In the genomic region with DNA sequence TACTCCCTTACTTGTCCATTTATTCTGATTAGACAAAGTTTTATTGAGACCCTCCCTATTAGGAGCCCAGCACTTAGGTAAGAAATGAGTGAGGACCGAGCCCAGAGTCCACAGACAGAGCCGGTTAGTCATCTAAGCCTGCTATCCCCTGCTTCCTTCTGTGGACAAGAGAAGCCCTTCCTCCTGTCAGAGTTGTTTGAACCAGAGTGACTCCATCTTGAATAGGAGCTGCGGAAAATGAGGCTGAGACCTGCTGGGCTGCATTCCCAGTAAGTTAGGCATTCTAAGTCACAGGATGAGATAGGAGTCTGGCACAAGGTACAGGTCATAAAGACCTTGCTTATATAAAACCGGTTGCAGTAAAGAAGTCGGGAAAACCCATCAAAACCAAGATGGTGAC, we compare ENCODE assay signal across 2 cellular contexts.
TF ChIP-seq lines count a peak whose summit lies in the region.

No MANE protein-coding gene starts in this region.

TF ChIP-seq in GM23338, 12 proteins besides CTCF, POLR2A, EP300 and RAD21 (continued from another document):
- TF ChIP-seq, protein P1, sequence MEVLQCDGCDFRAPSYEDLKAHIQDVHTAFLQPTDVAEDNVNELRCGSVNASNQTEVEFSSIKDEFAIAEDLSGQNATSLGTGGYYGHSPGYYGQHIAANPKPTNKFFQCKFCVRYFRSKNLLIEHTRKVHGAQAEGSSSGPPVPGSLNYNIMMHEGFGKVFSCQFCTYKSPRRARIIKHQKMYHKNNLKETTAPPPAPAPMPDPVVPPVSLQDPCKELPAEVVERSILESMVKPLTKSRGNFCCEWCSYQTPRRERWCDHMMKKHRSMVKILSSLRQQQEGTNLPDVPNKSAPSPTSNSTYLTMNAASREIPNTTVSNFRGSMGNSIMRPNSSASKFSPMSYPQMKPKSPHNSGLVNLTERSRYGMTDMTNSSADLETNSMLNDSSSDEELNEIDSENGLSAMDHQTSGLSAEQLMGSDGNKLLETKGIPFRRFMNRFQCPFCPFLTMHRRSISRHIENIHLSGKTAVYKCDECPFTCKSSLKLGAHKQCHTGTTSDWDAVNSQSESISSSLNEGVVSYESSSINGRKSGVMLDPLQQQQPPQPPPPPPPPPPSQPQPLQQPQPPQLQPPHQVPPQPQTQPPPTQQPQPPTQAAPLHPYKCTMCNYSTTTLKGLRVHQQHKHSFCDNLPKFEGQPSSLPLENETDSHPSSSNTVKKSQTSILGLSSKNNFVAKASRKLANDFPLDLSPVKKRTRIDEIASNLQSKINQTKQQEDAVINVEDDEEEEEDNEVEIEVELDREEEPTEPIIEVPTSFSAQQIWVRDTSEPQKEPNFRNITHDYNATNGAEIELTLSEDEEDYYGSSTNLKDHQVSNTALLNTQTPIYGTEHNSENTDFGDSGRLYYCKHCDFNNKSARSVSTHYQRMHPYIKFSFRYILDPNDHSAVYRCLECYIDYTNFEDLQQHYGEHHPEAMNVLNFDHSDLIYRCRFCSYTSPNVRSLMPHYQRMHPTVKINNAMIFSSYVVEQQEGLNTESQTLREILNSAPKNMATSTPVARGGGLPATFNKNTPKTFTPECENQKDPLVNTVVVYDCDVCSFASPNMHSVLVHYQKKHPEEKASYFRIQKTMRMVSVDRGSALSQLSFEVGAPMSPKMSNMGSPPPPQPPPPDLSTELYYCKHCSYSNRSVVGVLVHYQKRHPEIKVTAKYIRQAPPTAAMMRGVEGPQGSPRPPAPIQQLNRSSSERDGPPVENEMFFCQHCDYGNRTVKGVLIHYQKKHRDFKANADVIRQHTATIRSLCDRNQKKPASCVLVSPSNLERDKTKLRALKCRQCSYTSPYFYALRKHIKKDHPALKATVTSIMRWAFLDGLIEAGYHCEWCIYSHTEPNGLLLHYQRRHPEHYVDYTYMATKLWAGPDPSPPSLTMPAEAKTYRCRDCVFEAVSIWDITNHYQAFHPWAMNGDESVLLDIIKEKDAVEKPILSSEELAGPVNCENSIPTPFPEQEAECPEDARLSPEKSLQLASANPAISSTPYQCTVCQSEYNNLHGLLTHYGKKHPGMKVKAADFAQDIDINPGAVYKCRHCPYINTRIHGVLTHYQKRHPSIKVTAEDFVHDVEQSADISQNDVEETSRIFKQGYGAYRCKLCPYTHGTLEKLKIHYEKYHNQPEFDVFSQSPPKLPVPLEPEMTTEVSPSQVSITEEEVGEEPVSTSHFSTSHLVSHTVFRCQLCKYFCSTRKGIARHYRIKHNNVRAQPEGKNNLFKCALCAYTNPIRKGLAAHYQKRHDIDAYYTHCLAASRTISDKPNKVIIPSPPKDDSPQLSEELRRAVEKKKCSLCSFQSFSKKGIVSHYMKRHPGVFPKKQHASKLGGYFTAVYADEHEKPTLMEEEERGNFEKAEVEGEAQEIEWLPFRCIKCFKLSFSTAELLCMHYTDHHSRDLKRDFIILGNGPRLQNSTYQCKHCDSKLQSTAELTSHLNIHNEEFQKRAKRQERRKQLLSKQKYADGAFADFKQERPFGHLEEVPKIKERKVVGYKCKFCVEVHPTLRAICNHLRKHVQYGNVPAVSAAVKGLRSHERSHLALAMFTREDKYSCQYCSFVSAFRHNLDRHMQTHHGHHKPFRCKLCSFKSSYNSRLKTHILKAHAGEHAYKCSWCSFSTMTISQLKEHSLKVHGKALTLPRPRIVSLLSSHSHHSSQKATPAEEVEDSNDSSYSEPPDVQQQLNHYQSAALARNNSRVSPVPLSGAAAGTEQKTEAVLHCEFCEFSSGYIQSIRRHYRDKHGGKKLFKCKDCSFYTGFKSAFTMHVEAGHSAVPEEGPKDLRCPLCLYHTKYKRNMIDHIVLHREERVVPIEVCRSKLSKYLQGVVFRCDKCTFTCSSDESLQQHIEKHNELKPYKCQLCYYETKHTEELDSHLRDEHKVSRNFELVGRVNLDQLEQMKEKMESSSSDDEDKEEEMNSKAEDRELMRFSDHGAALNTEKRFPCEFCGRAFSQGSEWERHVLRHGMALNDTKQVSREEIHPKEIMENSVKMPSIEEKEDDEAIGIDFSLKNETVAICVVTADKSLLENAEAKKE (CRISPR knock-in tag; IDR thresholded peaks at IDR 0.05) = no peak
- TF ChIP-seq POLR2AphosphoS5 (IDR thresholded peaks at IDR 0.05; ENCODE audit: low read depth) (no peak), NANOG (IDR thresholded peaks at IDR 0.05; ENCODE audit: borderline replicate concordance) (no peak), CREB1 (CRISPR knock-in tag; IDR thresholded peaks at IDR 0.05; ENCODE audit: low read depth) (no peak), ZNF331 (CRISPR knock-in tag; IDR thresholded peaks at IDR 0.05; ENCODE audit: low read depth) (no peak), EZH2 (IDR thresholded peaks at IDR 0.05; ENCODE audit: low read depth, unreplicated experiment) (no peak), JUNB (IDR thresholded peaks at IDR 0.05; ENCODE audit: unreplicated experiment) (no peak), EZH2phosphoT487 (IDR thresholded peaks at IDR 0.05; ENCODE audit: unreplicated experiment) (no peak)
- TF ChIP-seq, protein P2, sequence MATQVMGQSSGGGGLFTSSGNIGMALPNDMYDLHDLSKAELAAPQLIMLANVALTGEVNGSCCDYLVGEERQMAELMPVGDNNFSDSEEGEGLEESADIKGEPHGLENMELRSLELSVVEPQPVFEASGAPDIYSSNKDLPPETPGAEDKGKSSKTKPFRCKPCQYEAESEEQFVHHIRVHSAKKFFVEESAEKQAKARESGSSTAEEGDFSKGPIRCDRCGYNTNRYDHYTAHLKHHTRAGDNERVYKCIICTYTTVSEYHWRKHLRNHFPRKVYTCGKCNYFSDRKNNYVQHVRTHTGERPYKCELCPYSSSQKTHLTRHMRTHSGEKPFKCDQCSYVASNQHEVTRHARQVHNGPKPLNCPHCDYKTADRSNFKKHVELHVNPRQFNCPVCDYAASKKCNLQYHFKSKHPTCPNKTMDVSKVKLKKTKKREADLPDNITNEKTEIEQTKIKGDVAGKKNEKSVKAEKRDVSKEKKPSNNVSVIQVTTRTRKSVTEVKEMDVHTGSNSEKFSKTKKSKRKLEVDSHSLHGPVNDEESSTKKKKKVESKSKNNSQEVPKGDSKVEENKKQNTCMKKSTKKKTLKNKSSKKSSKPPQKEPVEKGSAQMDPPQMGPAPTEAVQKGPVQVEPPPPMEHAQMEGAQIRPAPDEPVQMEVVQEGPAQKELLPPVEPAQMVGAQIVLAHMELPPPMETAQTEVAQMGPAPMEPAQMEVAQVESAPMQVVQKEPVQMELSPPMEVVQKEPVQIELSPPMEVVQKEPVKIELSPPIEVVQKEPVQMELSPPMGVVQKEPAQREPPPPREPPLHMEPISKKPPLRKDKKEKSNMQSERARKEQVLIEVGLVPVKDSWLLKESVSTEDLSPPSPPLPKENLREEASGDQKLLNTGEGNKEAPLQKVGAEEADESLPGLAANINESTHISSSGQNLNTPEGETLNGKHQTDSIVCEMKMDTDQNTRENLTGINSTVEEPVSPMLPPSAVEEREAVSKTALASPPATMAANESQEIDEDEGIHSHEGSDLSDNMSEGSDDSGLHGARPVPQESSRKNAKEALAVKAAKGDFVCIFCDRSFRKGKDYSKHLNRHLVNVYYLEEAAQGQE (IDR thresholded peaks at IDR 0.05; ENCODE audit: unreplicated experiment) = no peak

TF ChIP-seq in K562, 482 proteins besides CTCF, POLR2A, EP300 and RAD21 (continued from another document and continues in another):
- TF ChIP-seq, protein P3, sequence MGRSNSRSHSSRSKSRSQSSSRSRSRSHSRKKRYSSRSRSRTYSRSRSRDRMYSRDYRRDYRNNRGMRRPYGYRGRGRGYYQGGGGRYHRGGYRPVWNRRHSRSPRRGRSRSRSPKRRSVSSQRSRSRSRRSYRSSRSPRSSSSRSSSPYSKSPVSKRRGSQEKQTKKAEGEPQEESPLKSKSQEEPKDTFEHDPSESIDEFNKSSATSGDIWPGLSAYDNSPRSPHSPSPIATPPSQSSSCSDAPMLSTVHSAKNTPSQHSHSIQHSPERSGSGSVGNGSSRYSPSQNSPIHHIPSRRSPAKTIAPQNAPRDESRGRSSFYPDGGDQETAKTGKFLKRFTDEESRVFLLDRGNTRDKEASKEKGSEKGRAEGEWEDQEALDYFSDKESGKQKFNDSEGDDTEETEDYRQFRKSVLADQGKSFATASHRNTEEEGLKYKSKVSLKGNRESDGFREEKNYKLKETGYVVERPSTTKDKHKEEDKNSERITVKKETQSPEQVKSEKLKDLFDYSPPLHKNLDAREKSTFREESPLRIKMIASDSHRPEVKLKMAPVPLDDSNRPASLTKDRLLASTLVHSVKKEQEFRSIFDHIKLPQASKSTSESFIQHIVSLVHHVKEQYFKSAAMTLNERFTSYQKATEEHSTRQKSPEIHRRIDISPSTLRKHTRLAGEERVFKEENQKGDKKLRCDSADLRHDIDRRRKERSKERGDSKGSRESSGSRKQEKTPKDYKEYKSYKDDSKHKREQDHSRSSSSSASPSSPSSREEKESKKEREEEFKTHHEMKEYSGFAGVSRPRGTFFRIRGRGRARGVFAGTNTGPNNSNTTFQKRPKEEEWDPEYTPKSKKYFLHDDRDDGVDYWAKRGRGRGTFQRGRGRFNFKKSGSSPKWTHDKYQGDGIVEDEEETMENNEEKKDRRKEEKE (IDR thresholded peaks at IDR 0.05; ENCODE audit: borderline replicate concordance in 1 of 2, control insufficient read depth in 1 of 2, low read depth in 2 of 2, low read length in 1 of 2) = no peak
- TF ChIP-seq, protein P4, sequence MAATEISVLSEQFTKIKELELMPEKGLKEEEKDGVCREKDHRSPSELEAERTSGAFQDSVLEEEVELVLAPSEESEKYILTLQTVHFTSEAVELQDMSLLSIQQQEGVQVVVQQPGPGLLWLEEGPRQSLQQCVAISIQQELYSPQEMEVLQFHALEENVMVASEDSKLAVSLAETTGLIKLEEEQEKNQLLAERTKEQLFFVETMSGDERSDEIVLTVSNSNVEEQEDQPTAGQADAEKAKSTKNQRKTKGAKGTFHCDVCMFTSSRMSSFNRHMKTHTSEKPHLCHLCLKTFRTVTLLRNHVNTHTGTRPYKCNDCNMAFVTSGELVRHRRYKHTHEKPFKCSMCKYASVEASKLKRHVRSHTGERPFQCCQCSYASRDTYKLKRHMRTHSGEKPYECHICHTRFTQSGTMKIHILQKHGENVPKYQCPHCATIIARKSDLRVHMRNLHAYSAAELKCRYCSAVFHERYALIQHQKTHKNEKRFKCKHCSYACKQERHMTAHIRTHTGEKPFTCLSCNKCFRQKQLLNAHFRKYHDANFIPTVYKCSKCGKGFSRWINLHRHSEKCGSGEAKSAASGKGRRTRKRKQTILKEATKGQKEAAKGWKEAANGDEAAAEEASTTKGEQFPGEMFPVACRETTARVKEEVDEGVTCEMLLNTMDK (IDR thresholded peaks at IDR 0.05; ENCODE audit: borderline replicate concordance, insufficient read depth, low read depth, low read length, poor library complexity, severe bottlenecking) = no peak
- TF ChIP-seq U2AF1 (optimal IDR thresholded peaks at IDR 0.05; ENCODE audit: low read depth, low read length) (no peak), HDGF (IDR thresholded peaks at IDR 0.05) (no peak), ZKSCAN8 (CRISPR knock-in tag; IDR thresholded peaks at IDR 0.05) (peak; percentile 58; the same call in 1 of the 2 replicates), ZC3H4 (CRISPR knock-in tag; IDR thresholded peaks at IDR 0.05; ENCODE audit: borderline replicate concordance) (no peak), SRSF1 (IDR thresholded peaks at IDR 0.05; ENCODE audit: low read depth, low read length) (no peak), TBP (optimal IDR thresholded peaks at IDR 0.05; ENCODE audit: low read depth, low read length) (no peak), ZNF311 (CRISPR knock-in tag; IDR thresholded peaks at IDR 0.05) (peak; percentile 65; the same call in 1 of the 2 replicates), SRF (CRISPR knock-in tag; IDR thresholded peaks at IDR 0.05) (no peak), ZFX (CRISPR knock-in tag; IDR thresholded peaks at IDR 0.05) (no peak), MAZ (CRISPR knock-in tag; conservative IDR thresholded peaks at IDR 0.05 in 1 of 2, IDR thresholded peaks at IDR 0.05 in 1 of 2) (peak in 1 of 2 experiments; percentile 45; a peak in 1 of 4 replicates), ZBTB17 (CRISPR knock-in tag; IDR thresholded peaks at IDR 0.05) (0 out of 2 replicates have a peak, but pooled peaks have one; percentile 50), RBM17 (IDR thresholded peaks at IDR 0.05; ENCODE audit: borderline replicate concordance, low read depth, low read length) (no peak), GTF2E2 (tag; IDR thresholded peaks at IDR 0.05) (no peak), CBX8 (IDR thresholded peaks at IDR 0.05; ENCODE audit: borderline replicate concordance, extremely low read depth, low read depth, low read length, poor library complexity, severe bottlenecking) (no peak)
- TF ChIP-seq, protein P5, sequence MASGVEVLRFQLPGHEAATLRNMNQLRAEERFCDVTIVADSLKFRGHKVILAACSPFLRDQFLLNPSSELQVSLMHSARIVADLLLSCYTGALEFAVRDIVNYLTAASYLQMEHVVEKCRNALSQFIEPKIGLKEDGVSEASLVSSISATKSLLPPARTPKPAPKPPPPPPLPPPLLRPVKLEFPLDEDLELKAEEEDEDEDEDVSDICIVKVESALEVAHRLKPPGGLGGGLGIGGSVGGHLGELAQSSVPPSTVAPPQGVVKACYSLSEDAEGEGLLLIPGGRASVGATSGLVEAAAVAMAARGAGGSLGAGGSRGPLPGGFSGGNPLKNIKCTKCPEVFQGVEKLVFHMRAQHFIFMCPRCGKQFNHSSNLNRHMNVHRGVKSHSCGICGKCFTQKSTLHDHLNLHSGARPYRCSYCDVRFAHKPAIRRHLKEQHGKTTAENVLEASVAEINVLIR (CRISPR knock-in tag; IDR thresholded peaks at IDR 0.05) = 0 out of 2 replicates have a peak, but pooled peaks have one; percentile 28
- TF ChIP-seq, protein P6, sequence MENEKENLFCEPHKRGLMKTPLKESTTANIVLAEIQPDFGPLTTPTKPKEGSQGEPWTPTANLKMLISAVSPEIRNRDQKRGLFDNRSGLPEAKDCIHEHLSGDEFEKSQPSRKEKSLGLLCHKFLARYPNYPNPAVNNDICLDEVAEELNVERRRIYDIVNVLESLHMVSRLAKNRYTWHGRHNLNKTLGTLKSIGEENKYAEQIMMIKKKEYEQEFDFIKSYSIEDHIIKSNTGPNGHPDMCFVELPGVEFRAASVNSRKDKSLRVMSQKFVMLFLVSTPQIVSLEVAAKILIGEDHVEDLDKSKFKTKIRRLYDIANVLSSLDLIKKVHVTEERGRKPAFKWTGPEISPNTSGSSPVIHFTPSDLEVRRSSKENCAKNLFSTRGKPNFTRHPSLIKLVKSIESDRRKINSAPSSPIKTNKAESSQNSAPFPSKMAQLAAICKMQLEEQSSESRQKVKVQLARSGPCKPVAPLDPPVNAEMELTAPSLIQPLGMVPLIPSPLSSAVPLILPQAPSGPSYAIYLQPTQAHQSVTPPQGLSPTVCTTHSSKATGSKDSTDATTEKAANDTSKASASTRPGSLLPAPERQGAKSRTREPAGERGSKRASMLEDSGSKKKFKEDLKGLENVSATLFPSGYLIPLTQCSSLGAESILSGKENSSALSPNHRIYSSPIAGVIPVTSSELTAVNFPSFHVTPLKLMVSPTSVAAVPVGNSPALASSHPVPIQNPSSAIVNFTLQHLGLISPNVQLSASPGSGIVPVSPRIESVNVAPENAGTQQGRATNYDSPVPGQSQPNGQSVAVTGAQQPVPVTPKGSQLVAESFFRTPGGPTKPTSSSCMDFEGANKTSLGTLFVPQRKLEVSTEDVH (IDR thresholded peaks at IDR 0.05; ENCODE audit: low read depth, partially characterized antibody) = no peak
- TF ChIP-seq, protein P7, sequence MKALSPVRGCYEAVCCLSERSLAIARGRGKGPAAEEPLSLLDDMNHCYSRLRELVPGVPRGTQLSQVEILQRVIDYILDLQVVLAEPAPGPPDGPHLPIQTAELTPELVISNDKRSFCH (CRISPR knock-in tag; IDR thresholded peaks at IDR 0.05) = no peak
- TF ChIP-seq, protein P7 (tag; IDR thresholded peaks at IDR 0.05) = no peak
- TF ChIP-seq, protein P8, sequence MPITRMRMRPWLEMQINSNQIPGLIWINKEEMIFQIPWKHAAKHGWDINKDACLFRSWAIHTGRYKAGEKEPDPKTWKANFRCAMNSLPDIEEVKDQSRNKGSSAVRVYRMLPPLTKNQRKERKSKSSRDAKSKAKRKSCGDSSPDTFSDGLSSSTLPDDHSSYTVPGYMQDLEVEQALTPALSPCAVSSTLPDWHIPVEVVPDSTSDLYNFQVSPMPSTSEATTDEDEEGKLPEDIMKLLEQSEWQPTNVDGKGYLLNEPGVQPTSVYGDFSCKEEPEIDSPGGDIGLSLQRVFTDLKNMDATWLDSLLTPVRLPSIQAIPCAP (CRISPR knock-in tag; IDR thresholded peaks at IDR 0.05; ENCODE audit: borderline replicate concordance) = no peak
